In the genomic region with DNA sequence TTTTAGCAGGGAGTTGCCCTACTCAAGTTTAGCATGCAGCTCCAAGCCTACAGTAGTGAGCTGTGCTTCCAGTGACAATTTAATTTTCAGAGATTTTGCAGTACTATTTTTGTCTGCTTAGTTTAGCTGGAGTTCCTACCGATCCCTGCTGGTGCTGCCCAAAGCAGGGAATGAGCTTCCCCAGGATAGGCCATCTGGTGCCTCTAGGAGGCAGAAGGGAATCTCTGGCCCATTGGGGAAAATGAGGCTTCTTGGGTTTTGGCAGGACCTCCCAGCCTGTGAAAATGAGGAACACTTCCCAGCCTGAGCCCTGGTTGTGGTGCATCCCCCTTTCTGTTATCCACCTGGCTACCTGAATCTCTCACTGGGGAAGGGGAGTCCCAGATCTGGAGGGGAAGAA, we compare ENCODE assay signal across 17 cellular contexts.
"Had no signal": no experiment of that assay in that cellular context is flagged by ENCODE, and none has a peak within 500 bp of the region (broad histone marks: within the 10 kb centered on the region; RNA-seq: fewer than 3 reads in every experiment).

No MANE protein-coding gene starts in this region.

- H3K4me3 Mint-ChIP-seq: activated naive CD4-positive, alpha-beta T cell treated with anti-CD3 and anti-CD28 coated beads for 36 hours; nephron progenitor cell; stimulated activated naive B cell treated with anti-CD40 and anti-IgM and Interleukin-4, amounts not matched to agents 10 μg/mL and 1 μg/mL and 100 μg/mL, for 72 hours had no signal

- H3K36me3 ChIP-seq: colonic mucosa, left lung, spleen, WERI-Rb-1 had no signal

- H3K27me3 ChIP-seq: body of pancreas, colonic mucosa, foreskin keratinocyte, left lung, spleen had no signal

- H3K36me3 Mint-ChIP-seq: stimulated activated naive B cell treated with anti-CD40 and anti-IgM and Interleukin-4, amounts not matched to agents 10 μg/mL and 1 μg/mL and 100 μg/mL, for 72 hours had no signal

- H3K9me3 ChIP-seq: body of pancreas had no signal

- H3K4me1 Mint-ChIP-seq: nephron progenitor cell; stimulated activated naive B cell treated with anti-CD40 and anti-IgM and Interleukin-4, amounts not matched to agents 10 μg/mL and 1 μg/mL and 100 μg/mL, for 72 hours had no signal

- DNase-seq: activated CD4-positive, alpha-beta T cell treated with anti-CD3 and anti-CD28 coated beads, Interleukin-2, amount 50 U/mL, for 4 hours; activated naive CD4-positive, alpha-beta T cell treated with anti-CD3 and anti-CD28 coated beads for 36 hours; activated T-cell treated with anti-CD3 and anti-CD28 coated beads for 4 hours; body of pancreas; colonic mucosa; foreskin keratinocyte; hypothalamus; left lung; nephron progenitor cell; posterior cingulate gyrus; retina; spleen; stimulated activated CD4-positive, alpha-beta T cell treated with anti-CD3 and anti-CD28 coated beads, Interleukin-4, amount 100 ng/mL, for 4 hours; stimulated activated naive B cell treated with anti-CD40 and anti-IgM and Interleukin-4, amounts not matched to agents 10 μg/mL and 1 μg/mL and 100 μg/mL, for 72 hours; T-helper 2 cell; WERI-Rb-1 had no signal

- H3K4me1 ChIP-seq: colonic mucosa, spleen had no signal

- ATAC-seq: body of pancreas; foreskin keratinocyte; left lung; stimulated activated naive B cell treated with anti-CD40 and anti-IgM and Interleukin-4, amounts not matched to agents 10 μg/mL and 1 μg/mL and 100 μg/mL, for 72 hours had no signal

- H3K27ac ChIP-seq: body of pancreas, colonic mucosa, foreskin keratinocyte, left lung, spleen, WERI-Rb-1 had no signal

- H3K27ac Mint-ChIP-seq: activated naive CD4-positive, alpha-beta T cell treated with anti-CD3 and anti-CD28 coated beads for 36 hours; activated T-helper 2 cell treated with anti-CD3 and anti-CD28 coated beads, Interferon-gamma antibody, Interleukin-2, Interleukin-4, amounts not matched to agents 10 μg/mL and 5 μg/mL and 100 μg/mL, durations not matched to agents 14 hours and 24 hours and 36 hours; nephron progenitor cell; stimulated activated naive B cell treated with anti-CD40 and anti-IgM and Interleukin-4, amounts not matched to agents 10 μg/mL and 1 μg/mL and 100 μg/mL, for 72 hours had no signal

- H3K4me3 ChIP-seq: body of pancreas, colonic mucosa, left lung, spleen had no signal
